8 cellular contexts compared by ENCODE assay signal in the genomic region with DNA sequence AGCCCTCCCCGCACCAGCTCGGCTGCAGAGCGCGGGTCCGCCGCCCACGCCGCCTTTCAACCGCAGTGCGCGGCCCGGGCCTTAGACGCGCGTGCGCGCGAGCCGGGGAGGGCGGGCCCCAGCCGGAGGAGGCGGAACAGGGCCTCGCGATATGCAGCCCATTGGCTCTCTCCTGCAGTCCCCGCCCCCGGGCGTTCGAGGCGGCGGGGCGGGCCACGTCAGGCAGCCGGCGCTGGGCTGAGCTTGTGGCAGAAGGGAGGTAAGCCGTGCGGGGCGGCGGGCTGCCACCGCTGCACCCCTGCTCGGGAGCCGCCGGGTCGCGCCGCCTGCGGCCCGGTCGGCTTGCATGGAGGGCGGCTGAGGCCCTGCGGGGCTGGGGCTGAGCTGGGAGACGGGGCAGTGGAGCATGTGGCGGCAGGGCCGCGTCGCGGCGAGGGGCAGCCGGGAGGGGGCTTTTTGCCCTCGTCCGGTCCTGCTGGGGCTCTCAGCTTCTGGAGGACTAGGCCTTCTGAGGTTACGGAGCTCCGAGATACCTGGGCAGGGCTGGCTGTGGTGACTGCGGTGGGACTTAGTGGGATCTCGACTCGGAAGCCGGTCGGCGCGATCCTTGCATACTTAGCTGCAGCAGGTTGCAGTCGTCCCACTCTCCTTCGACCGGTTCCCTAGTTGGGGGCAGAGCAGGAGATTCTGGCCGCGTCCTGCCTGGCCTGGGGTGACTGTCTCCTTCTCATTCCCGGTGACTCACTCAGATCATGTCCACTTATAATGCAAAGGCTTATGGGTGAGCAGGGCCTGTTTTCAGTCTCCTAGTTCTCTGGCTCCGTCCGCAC. TPM values are rescaled to one million over a fixed set of nuclear protein-coding genes. Genes with fewer than 3 reads are reported as not detected.
DNase-seq lines count a peak whose midpoint lies in the region; ATAC-seq and TF ChIP-seq lines count a peak whose summit lies in the region.

A gene with protein sequence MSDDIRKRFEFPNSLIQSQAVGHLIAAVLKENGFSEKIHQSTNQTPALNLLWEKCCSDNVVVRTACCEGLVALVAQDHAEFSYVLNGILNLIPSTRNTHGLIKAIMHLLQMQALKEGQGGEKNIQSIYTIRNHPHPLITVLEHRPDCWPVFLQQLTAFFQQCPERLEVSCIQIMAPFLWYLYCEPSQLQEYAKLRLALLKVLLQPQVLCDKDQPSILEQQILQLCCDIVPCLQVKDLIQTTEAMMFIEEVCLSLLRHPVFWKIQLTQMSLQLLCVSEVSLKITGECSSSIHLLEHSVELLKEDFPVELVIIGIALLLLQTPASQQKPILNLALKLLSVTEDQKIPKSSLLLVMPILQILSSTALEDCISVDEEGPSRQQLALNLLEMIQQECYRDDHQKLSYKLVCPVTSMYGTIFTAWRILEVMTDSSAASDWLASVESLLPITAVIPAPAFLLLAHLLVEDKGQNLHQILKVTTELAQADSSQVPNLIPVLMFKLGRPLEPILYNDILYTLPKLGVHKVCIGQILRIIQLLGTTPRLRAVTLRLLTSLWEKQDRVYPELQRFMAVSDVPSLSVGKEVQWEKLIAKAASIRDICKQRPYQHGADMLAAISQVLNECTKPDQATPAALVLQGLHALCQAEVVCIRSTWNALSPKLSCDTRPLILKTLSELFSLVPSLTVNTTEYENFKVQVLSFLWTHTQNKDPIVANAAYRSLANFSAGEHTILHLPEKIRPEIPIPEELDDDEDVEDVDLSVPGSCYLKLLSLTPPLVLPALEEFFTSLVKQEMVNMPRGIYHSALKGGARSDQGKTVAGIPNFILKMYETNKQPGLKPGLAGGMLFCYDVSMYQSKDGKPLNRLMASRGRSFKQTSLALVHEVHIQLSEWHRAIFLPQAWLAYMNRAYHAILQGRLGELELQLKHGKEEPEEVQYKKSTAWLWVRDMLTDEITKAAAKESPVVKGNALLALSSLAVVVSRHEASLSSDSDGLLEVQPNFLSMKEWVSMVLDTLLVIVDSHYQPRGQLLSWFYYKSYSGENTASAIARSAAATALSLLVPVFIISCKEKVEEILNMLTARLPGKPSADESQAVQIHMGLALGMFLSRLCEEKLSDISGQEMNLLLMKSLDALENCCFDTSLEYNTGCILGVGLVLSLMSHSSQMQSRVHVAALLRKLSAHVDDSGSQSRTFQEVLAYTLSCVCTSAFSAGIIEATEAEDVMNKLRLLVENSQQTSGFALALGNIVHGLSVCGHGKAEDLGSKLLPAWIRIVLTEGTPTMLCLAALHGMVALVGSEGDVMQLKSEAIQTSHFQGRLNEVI (N-terminal part only) (plus strand): TSS at position 225 of the 830 bp plus-strand sequence. CDS start 31,095 bp downstream, outside the sequence.

- no peak for TF ChIP-seq CTCF in OCI-LY3 (IDR thresholded peaks at IDR 0.05; ENCODE audit: low read depth, low read length)

- DNase-seq in Caki2 (ENCODE audit: low read depth) (peak; percentile 95), erythroblast (lab: John Stamatoyannopoulos, UW) (peak; percentile 97 to 98)
- DNase-seq in activated T-cell treated with anti-CD3 and anti-CD28 coated beads, Interleukin-2, amount 50 U/mL, for 1 hour: peak; percentile 97
- peak; percentile 88 to 91 for DNase-seq in stimulated activated CD8-positive, alpha-beta memory T cell treated with anti-CD3 and anti-CD28 coated beads, Interleukin-7, amount 100 ng/mL, for 1 hour (ENCODE audit: low read depth in 2 of 2)

- H3K27ac ChIP-seq in HUES48 (ENCODE audit: low read depth, low read length) (peak within 1 kb of the TSS; percentile 91), OCI-LY3 (ENCODE audit: low read length) (peak within 1 kb of the TSS; percentile 35)

- H3K4me1 ChIP-seq in HUES48 (ENCODE audit: control insufficient read depth, insufficient read depth, low read length) (peaks cover 13% of the 10 kb centered on the region), OCI-LY3 (ENCODE audit: low read length) (peaks cover 10% of the 10 kb centered on the region), mucosa of stomach (ENCODE audit: control insufficient read depth, insufficient read depth, low read length) (peaks cover 9% of the 10 kb centered on the region)

- peaks cover 30% of the 10 kb centered on the region for H3K79me2 ChIP-seq in OCI-LY3 (ENCODE audit: low read length)

- H3K36me3 ChIP-seq in HUES48 (ENCODE audit: control insufficient read depth, insufficient read depth, low read length): no peaks in the 10 kb centered on the region
- no peaks in the 10 kb centered on the region for H3K36me3 ChIP-seq in OCI-LY3 (replicated peaks; ENCODE audit: low read depth, low read length)
- H3K36me3 ChIP-seq in mucosa of stomach (ENCODE audit: control insufficient read depth, insufficient read depth, low read length): no peaks in the 10 kb centered on the region

- H3K9ac ChIP-seq in HUES48 (ENCODE audit: low read depth, low read length): peak within 1 kb of the TSS; percentile 63
- peak within 1 kb of the TSS; percentile 87 for H3K9ac ChIP-seq in OCI-LY3 (ENCODE audit: low read length)
- peak within 1 kb of the TSS; percentile 75 for H3K9ac ChIP-seq in mucosa of stomach (ENCODE audit: low read length)

- peak within 1 kb of the TSS; percentile 91 for H2AFZ ChIP-seq in OCI-LY3 (ENCODE audit: low read depth, low read length)

- peak within 1 kb of the TSS; percentile 93 for H3K4me2 ChIP-seq in OCI-LY3 (ENCODE audit: low read length)

- H4K20me1 ChIP-seq in OCI-LY3 (ENCODE audit: insufficient read depth, low read length): no peaks in the 10 kb centered on the region

- H3K27me3 ChIP-seq in HUES48 (ENCODE audit: control insufficient read depth, insufficient read depth, low read length): no peaks in the 10 kb centered on the region
- no peaks in the 10 kb centered on the region for H3K27me3 ChIP-seq in OCI-LY3 (ENCODE audit: low read depth, low read length)
- no peaks in the 10 kb centered on the region for H3K27me3 ChIP-seq in mucosa of stomach (ENCODE audit: control insufficient read depth, insufficient read depth, low read length)

- ATAC-seq in GM21390 (IDR thresholded peaks at IDR 0.05; ENCODE audit: unreplicated experiment): peak; percentile 99

- TF ChIP-seq POLR2A in erythroblast (IDR thresholded peaks at IDR 0.05; ENCODE audit: low read length): peak; percentile 95

- H3K9me3 ChIP-seq in HUES48 (ENCODE audit: control insufficient read depth, insufficient read depth, low read length) (no peaks in the 10 kb centered on the region), OCI-LY3 (ENCODE audit: insufficient read depth, low read length) (no peaks in the 10 kb centered on the region), mucosa of stomach (ENCODE audit: control insufficient read depth, low read length) (no peaks in the 10 kb centered on the region)

- H3K4me3 ChIP-seq in HUES48 (ENCODE audit: low read depth, low read length): peak within 1 kb of the TSS; percentile 77
- H3K4me3 ChIP-seq in OCI-LY3 (ENCODE audit: low read length): peak within 1 kb of the TSS; percentile 97
- peak within 1 kb of the TSS; percentile 34 for H3K4me3 ChIP-seq in mucosa of stomach (ENCODE audit: low read length)

- in situ Hi-C loops in Caki2 (cut with HindIII; ENCODE audit: low pct_unique_long_range_greater_than_20kb, low sequenced_read_pairs): no loop called here

RNA-seq across cellular contexts. Expression of the gene that starts here (rescaled TPM):
- 13.2 and 32.4 TPM in 2 replicates for total RNA-seq in Caki2 (2014; rRNA removed; shearing (Covaris generic); ENCODE audit: low replicate concordance)

Comparison
In these comparisons a context has a peak if more than half of its experiments do, and no peak if none do; other contexts are left out.
1. Peak in every context shown above with its lines: DNase-seq, ATAC-seq, H3K4me3 ChIP-seq and H3K27ac ChIP-seq.
2. H3K4me3 ChIP-seq: peak in every context shown above with its lines; median percentile 97 in OCI-LY3; 77 in HUES48; 34 in mucosa of stomach.